In the genomic region with DNA sequence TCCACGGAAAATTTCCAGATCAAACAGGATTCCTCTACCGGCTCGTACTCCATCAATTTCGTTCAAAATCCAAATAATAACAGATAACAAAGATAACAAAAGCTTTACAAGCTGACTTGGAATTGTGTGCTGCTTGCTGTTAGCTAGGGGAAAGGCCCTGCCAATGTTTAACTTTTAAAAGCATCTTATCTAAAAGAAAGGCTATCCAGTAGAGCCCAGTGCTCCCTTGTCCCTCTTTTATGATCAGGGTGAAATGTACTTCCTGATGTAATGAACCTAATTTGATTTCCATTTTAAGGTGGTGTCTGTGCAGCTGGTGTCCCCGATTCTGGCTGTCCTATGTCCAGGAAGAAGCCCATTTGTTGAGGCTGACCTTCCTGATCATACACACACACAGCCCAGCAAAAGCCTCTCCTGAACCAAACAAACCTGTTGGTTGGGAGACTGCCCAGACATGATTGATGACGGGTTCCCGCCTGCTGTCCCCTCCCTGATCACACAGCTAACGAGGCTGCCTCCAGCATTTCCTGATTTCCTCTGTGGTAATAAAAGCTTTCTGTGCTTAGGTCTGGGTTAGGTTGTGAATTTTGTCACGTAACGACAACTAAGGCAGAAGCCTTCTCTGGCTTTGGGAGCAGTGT, we compare ENCODE assay signal across 13 cellular contexts. TPM values are rescaled to one million over a fixed set of nuclear protein-coding genes. Genes with fewer than 3 reads are reported as not detected.
A peak's percentile ranks its signal among the peaks of the same experiment; 100 is the strongest.
DNase-seq lines count a peak whose midpoint lies in the region; ATAC-seq and TF ChIP-seq lines count a peak whose summit lies in the region.
"Had no signal": no experiment of that assay in that cellular context is flagged by ENCODE, and none has a peak within 500 bp of the region (broad histone marks: within the 10 kb centered on the region; RNA-seq: fewer than 3 reads in every experiment).

No MANE protein-coding gene starts in this region.

- H3K36me3 ChIP-seq in breast epithelium = no peaks in the 10 kb centered on the region
- H3K36me3 ChIP-seq in mesodermal cell (ENCODE audit: control insufficient read depth, insufficient read depth, low read length) = peaks cover 60% of the 10 kb centered on the region
- peaks cover 0 to 88% of the 10 kb centered on the region in 2 donors for H3K36me3 ChIP-seq in gastroesophageal sphincter
- H3K36me3 ChIP-seq in effector memory CD4-positive, alpha-beta T cell (ENCODE audit: control insufficient read depth, insufficient read depth, low read length) = peaks cover 26% of the 10 kb centered on the region

- no peak for ATAC-seq in gastroesophageal sphincter
- ATAC-seq: stimulated activated naive CD8-positive, alpha-beta T cell treated with anti-CD3 and anti-CD28 coated beads, Interleukin-15, amount 100 ng/mL, for 72 hours had no signal

- no peaks in the 10 kb centered on the region for H3K9me3 ChIP-seq in breast epithelium
- H3K9me3 ChIP-seq in mesodermal cell (ENCODE audit: control insufficient read depth, low read length) = no peaks in the 10 kb centered on the region
- no peaks in the 10 kb centered on the region for H3K9me3 ChIP-seq in gastroesophageal sphincter
- H3K9me3 ChIP-seq in effector memory CD4-positive, alpha-beta T cell (ENCODE audit: control insufficient read depth, low read length) = no peaks in the 10 kb centered on the region

- peak overlapping the region; percentile 72 to 80 for H3K27ac ChIP-seq in breast epithelium
- H3K27ac ChIP-seq in mesodermal cell (ENCODE audit: low read depth, low read length, severe bottlenecking) = peak overlapping the region; percentile 17
- no peak overlapping the region for H3K27ac ChIP-seq in gastroesophageal sphincter
- no peak overlapping the region for H3K27ac ChIP-seq in effector memory CD4-positive, alpha-beta T cell (ENCODE audit: insufficient read depth, low read length, poor library complexity, severe bottlenecking)

- peak; percentile 3 for DNase-seq in COR-L47 (lab: John Stamatoyannopoulos, UW)
- peak; percentile 24 for DNase-seq in HuH-7.5 (ENCODE audit: low spot score)
- DNase-seq in breast epithelium (ENCODE audit: low spot score in 2 of 2) = peak in 1 of 2 donors; percentile 56
- no peak for DNase-seq in effector CD8-positive, alpha-beta T cell (lab: John Stamatoyannopoulos, UW)
- no peak for DNase-seq in midbrain (lab: John Stamatoyannopoulos, UW)
- DNase-seq in effector memory CD4-positive, alpha-beta T cell = no peak
- DNase-seq: activated CD4-positive, alpha-beta T cell treated with anti-CD3 and anti-CD28 coated beads, Interleukin-2, amount 50 U/mL, for 1 hour; NCI-H1436 treated with DMSO at 0.1 percent for 48 hours; retina; stimulated activated naive CD8-positive, alpha-beta T cell treated with anti-CD3 and anti-CD28 coated beads, Interleukin-15, amount 100 ng/mL, for 72 hours; SW 1271 had no signal

- intact Hi-C loops in breast epithelium (cut with DNase I; ENCODE audit: low total_unique reads) = no loop called here

- TF ChIP-seq CTCF in breast epithelium (IDR thresholded peaks at IDR 0.05) (no peak), gastroesophageal sphincter (IDR thresholded peaks at IDR 0.05) (no peak)

- no peaks in the 10 kb centered on the region for H3K4me1 ChIP-seq in breast epithelium
- H3K4me1 ChIP-seq in mesodermal cell (ENCODE audit: control insufficient read depth, insufficient read depth, low read length, poor library complexity, severe bottlenecking) = no peaks in the 10 kb centered on the region
- peaks cover 0 to 8% (median 0%) of the 10 kb centered on the region in 3 donors for H3K4me1 ChIP-seq in gastroesophageal sphincter
- H3K4me1 ChIP-seq in effector memory CD4-positive, alpha-beta T cell (ENCODE audit: control insufficient read depth, insufficient read depth, low read length, poor library complexity, severe bottlenecking) = no peaks in the 10 kb centered on the region

- WGBS in mesodermal cell (ENCODE audit: insufficient coverage in 2 of 2), 2 experiments = 83 to 90% methylated on average over 5 to 8 of the region's 10 CpGs
- WGBS in gastroesophageal sphincter (ENCODE audit: low coverage in 1 of 2), 2 donors = 60 to 62% methylated on average over 2 to 7 of the region's 10 CpGs

- H3K27me3 ChIP-seq in breast epithelium (no peaks in the 10 kb centered on the region), gastroesophageal sphincter (no peaks in the 10 kb centered on the region)
- H3K27me3 ChIP-seq in effector memory CD4-positive, alpha-beta T cell (replicated peaks; ENCODE audit: control insufficient read depth, insufficient read depth, low read length, poor library complexity, severe bottlenecking) = no peaks in the 10 kb centered on the region

- TF ChIP-seq POLR2A in breast epithelium (IDR thresholded peaks at IDR 0.05) = no peak
- no peak for TF ChIP-seq POLR2A in gastroesophageal sphincter (IDR thresholded peaks at IDR 0.05)

- H3K4me3 ChIP-seq in breast epithelium (no peak overlapping the region), mesodermal cell (ENCODE audit: extremely low read depth, insufficient read depth, low read length, poor library complexity, severe bottlenecking) (no peak overlapping the region), gastroesophageal sphincter (no peak overlapping the region)
- H3K4me3 ChIP-seq in effector memory CD4-positive, alpha-beta T cell (ENCODE audit: insufficient read depth, low read depth, low read length, poor library complexity, severe bottlenecking) = no peak overlapping the region

- TF ChIP-seq EP300 in gastroesophageal sphincter (IDR thresholded peaks at IDR 0.05) = no peak

RNA-seq across cellular contexts. Expression of a gene that starts 54.2 kb away (rescaled TPM):
- 10 to 100 TPM; 29.8 to 45.8 (median 39.3) TPM for total RNA-seq in breast epithelium
- polyA plus RNA-seq in mesodermal cell (2013, experiment 1 of 2) = 18.2 TPM
- 20.5 TPM for polyA plus RNA-seq in mesodermal cell (2013, experiment 2 of 2)
- total RNA-seq in gastroesophageal sphincter = 10 to 100 TPM; 18.3 to 34.7 (median 28.8) TPM

RNA-seq across cellular contexts. Expression of a gene that starts 56.2 kb away (rescaled TPM):
- total RNA-seq in breast epithelium (10 to 100 TPM; 36.3 to 45.2 (median 41.0) TPM), gastroesophageal sphincter (10 to 100 TPM; 39.3 to 62.9 (median 58.9) TPM)
- polyA plus RNA-seq in mesodermal cell (2013, experiment 1 of 2) = 38.9 TPM
- polyA plus RNA-seq in mesodermal cell (2013, experiment 2 of 2) = 47.1 TPM

Comparison
In these comparisons a context has a peak if more than half of its experiments do, and no peak if none do; other contexts are left out.
1. DNase-seq: peak in COR-L47 (single experiment) and HuH-7.5 (single experiment); none in effector CD8-positive, alpha-beta T cell (single experiment), midbrain (single experiment) and effector memory CD4-positive, alpha-beta T cell (0 of 3).
2. H3K27ac ChIP-seq: peak in breast epithelium (2 of 2) and mesodermal cell (single experiment); none in gastroesophageal sphincter (0 of 4) and effector memory CD4-positive, alpha-beta T cell (single experiment).